In the genomic region with DNA sequence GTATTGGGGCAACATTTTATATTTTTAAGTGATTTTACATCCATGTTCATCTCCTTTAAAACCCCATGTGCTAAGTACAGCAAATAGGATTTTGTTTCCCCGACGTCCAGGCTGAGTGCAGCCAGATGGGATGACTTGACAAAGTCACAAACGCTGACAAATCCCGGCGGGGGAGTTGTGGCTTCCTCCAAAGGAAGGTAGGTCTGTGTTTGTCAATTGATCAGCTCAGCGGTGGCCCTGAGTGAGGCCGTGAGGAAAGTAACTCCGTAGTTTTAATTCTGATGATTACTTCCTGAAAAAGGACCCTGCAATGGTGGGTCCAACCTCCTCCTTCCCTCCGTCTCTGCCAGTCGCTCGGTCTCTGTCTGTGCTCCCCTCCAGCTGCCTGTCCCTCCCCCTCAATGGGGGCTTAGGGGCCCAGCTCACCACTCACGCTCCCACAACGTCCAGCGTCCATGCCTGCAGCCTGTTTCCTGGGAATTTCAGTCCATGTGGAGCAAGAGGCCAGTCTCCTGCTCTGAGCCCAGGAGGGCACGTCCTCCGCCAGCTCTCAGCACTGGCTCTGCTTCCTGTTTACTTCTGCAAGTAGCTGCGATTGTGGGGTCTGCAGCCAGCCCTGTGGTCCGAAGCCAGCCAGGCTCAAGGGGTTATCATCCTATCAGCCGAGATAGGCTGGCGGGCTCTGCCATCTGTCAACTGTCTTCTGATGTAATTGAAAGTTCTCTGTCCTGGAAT, we compare ENCODE assay signal across 1 cellular context.
TF ChIP-seq lines count a peak whose summit lies in the region.

No MANE protein-coding gene starts in this region.

TF ChIP-seq in SK-N-SH treated with all-trans-retinoic acid at 6 μM for 48 hours, 23 proteins besides CTCF, POLR2A, EP300 and RAD21 (continued from another document):
- TF ChIP-seq ZNF8 (CRISPR knock-in tag; IDR thresholded peaks at IDR 0.05) (no peak), OSR1 (CRISPR knock-in tag; IDR thresholded peaks at IDR 0.05) (no peak), TOX (CRISPR knock-in tag; IDR thresholded peaks at IDR 0.05; ENCODE audit: borderline replicate concordance) (no peak), RARB (CRISPR knock-in tag; IDR thresholded peaks at IDR 0.05) (no peak), ESRRG (CRISPR knock-in tag; IDR thresholded peaks at IDR 0.05) (no peak)
